In genomic region chr10:99520040-99520803, GRCh38 we compare ENCODE assay signal across 16 cellular contexts. TPM values are rescaled to one million over a fixed set of nuclear protein-coding genes. Genes with fewer than 3 reads are reported as not detected.
DNase-seq lines count a peak whose midpoint lies in the region; ATAC-seq, FAIRE-seq and TF ChIP-seq lines count a peak whose summit lies in the region.
"Had no signal": no experiment of that assay in that cellular context is flagged by ENCODE, and none has a peak within 500 bp of the region (broad histone marks: within the 10 kb centered on the region; RNA-seq: fewer than 3 reads in every experiment).

No MANE protein-coding gene starts in this region.

- DNase-seq in CMK (ENCODE audit: low read depth) (peak; percentile 9), H1 (ENCODE audit: low read depth in 1 of 2, low spot score in 2 of 2) (peak in 1 of 2 experiments; percentile 60), naive B cell (no peak), small intestine (no peak), GM20000 (ENCODE audit: low spot score) (no peak), NAMALWA (ENCODE audit: low spot score) (no peak)
- DNase-seq: activated CD4-positive, alpha-beta memory T cell treated with anti-CD3 and anti-CD28 coated beads, Interleukin-2, amount 10 ng/mL, durations not matched to agents 7 days and 5 days; NCI-H2171; stimulated activated CD4-positive, alpha-beta T cell treated with anti-CD3 and anti-CD28 coated beads, Interleukin-12 subunit alpha, Interleukin-12 subunit beta, amount 100 ng/mL, for 4 hours had no signal

- H3K9ac ChIP-seq in HUES48 (ENCODE audit: low read depth, low read length) (no peak overlapping the region), H1 (replicated peaks in 1 of 4; ENCODE audit: extremely low read depth in 1 of 4, low read depth in 3 of 4, low read length in 3 of 4) (no peak overlapping the region)

- H3K27me3 ChIP-seq in HUES48 (ENCODE audit: control insufficient read depth, insufficient read depth, low read length): peaks cover 98% of the 10 kb centered on the region
- peaks cover 68 to 93% (median 82%) of the 10 kb centered on the region in 4 experiments for H3K27me3 ChIP-seq in H1 (replicated peaks in 1 of 4; ENCODE audit: control insufficient read depth in 3 of 4, extremely low read depth in 1 of 4, insufficient read depth in 3 of 4, low read length in 3 of 4)
- peaks cover 10 to 12% of the 10 kb centered on the region in 2 donors for H3K27me3 ChIP-seq in small intestine (ENCODE audit: control insufficient read depth in 2 of 2, insufficient read depth in 2 of 2, low read length in 2 of 2)

- H3K4ac ChIP-seq in H1 (replicated peaks; ENCODE audit: insufficient read length, low read depth, low read length): no peak overlapping the region

- H3K27ac ChIP-seq in HUES48 (ENCODE audit: low read depth, low read length) (no peak overlapping the region), H1 (ENCODE audit: low read depth, low read length) (no peak overlapping the region), small intestine (ENCODE audit: low read depth in 1 of 2, low read length in 1 of 2) (peak overlapping the region in 1 of 2 donors; percentile 88)

- TF ChIP-seq CTCF in H1 (IDR thresholded peaks at IDR 0.05; ENCODE audit: control extremely low read depth in 1 of 3, insufficient read depth in 1 of 3, low read depth in 1 of 3, low read length in 3 of 3): no peak
- TF ChIP-seq CTCF in GM20000 (IDR thresholded peaks at IDR 0.05; ENCODE audit: extremely low read depth, missing control alignments): no peak

- H3K27me3 Mint-ChIP-seq in naive B cell: peaks cover 63 to 88% (median 81%) of the 10 kb centered on the region in 3 donors

- H3K4me1 Mint-ChIP-seq in naive B cell: peaks cover 7 to 20% (median 8%) of the 10 kb centered on the region in 3 donors
- H3K4me1 Mint-ChIP-seq: activated CD4-positive, alpha-beta memory T cell treated with anti-CD3 and anti-CD28 coated beads, Interleukin-2, amount 10 ng/mL, durations not matched to agents 7 days and 5 days had no signal

- H2AFZ ChIP-seq in H1 (ENCODE audit: low read length): no peak overlapping the region

- ATAC-seq in naive B cell (ENCODE audit: low read depth in 2 of 2) (no peak), HG02759 (IDR thresholded peaks at IDR 0.05; ENCODE audit: unreplicated experiment) (no peak)

- no peak overlapping the region for H4K5ac ChIP-seq in H1 (ENCODE audit: insufficient read length, low read depth, low read length)

- H2BK120ac ChIP-seq in H1 (replicated peaks; ENCODE audit: low read depth, low read length): no peak overlapping the region

- H2BK20ac ChIP-seq in H1 (ENCODE audit: low read length): no peak overlapping the region

- H3K4me1 ChIP-seq in HUES48 (ENCODE audit: control insufficient read depth, insufficient read depth, low read length) (peaks cover 43% of the 10 kb centered on the region), H1 (replicated peaks in 1 of 4; ENCODE audit: control insufficient read depth in 3 of 4, insufficient read depth in 4 of 4, low read length in 3 of 4) (peaks cover 15 to 24% (median 19%) of the 10 kb centered on the region in 4 experiments), small intestine (ENCODE audit: control insufficient read depth in 2 of 2, insufficient read depth in 1 of 2, low read depth in 1 of 2, low read length in 1 of 2) (no peaks in the 10 kb centered on the region)

- no peaks in the 10 kb centered on the region for H3K79me1 ChIP-seq in H1 (ENCODE audit: low read depth, low read length)

- peaks cover 6% of the 10 kb centered on the region; the same call in 1 of the 2 replicates for H3K23me2 ChIP-seq in H1 (ENCODE audit: low read depth, low read length)

- no peaks in the 10 kb centered on the region for H3K79me2 ChIP-seq in H1 (ENCODE audit: control insufficient read depth in 1 of 2, insufficient read depth in 2 of 2, low read length in 2 of 2)

- TF ChIP-seq RAD21 in H1 (IDR thresholded peaks at IDR 0.05 in 1 of 2, conservative IDR thresholded peaks at IDR 0.05 in 1 of 2; ENCODE audit: low read depth in 2 of 2, low read length in 2 of 2): no peak

- H3K36me3 ChIP-seq in HUES48 (ENCODE audit: control insufficient read depth, insufficient read depth, low read length): no peaks in the 10 kb centered on the region
- no peaks in the 10 kb centered on the region for H3K36me3 ChIP-seq in H1 (ENCODE audit: control insufficient read depth in 2 of 4, insufficient read depth in 4 of 4, low read length in 3 of 4)
- no peaks in the 10 kb centered on the region for H3K36me3 ChIP-seq in small intestine (ENCODE audit: control insufficient read depth in 2 of 2, insufficient read depth in 2 of 2, low read length in 2 of 2)

- no peak overlapping the region for H3K23ac ChIP-seq in H1 (ENCODE audit: insufficient read length)

- H3K4me3 ChIP-seq in HUES48 (ENCODE audit: low read depth, low read length): peak overlapping the region; percentile 31; the same call in 1 of the 2 replicates
- H3K4me3 ChIP-seq in H1 (ENCODE audit: extremely low read depth in 1 of 4, insufficient read depth in 2 of 4, low read depth in 3 of 4, low read length in 4 of 4): peak overlapping the region in 2 of 4 experiments; percentile 5 to 44; a peak in 4 of 8 replicates
- H3K4me3 ChIP-seq in small intestine (ENCODE audit: low read depth in 1 of 2, low read length in 2 of 2): no peak overlapping the region
- H3K4me3 ChIP-seq: lung had no signal

- TF ChIP-seq POLR2A in H1 (IDR thresholded peaks at IDR 0.05; ENCODE audit: control extremely low read depth in 1 of 2, low read depth in 2 of 2, low read length in 2 of 2): no peak

- CTCF ChIA-PET in H1 (lab: Charles Lee; ENCODE audit: partially characterized antibody): interaction anchor here (1.0 to 1.8 kb wide), 9 partner anchors 12 to 84 kb away, joined by 3 to 6 read pairs (median 5); no protein-coding TSS in a partner anchor

- H3K36me3 Mint-ChIP-seq in naive B cell: peaks cover 0 to 15% of the 10 kb centered on the region in 2 donors

- H3K4me2 ChIP-seq in H1 (ENCODE audit: insufficient read depth in 1 of 2, low read depth in 2 of 2, low read length in 2 of 2): peak overlapping the region; percentile 53 to 66

- H4K8ac ChIP-seq in H1 (ENCODE audit: extremely low read depth, insufficient read depth, low read length): no peak overlapping the region

- no peak overlapping the region for H2BK15ac ChIP-seq in H1 (ENCODE audit: low read length)

- no peaks in the 10 kb centered on the region for H3K9me3 ChIP-seq in HUES48 (ENCODE audit: control insufficient read depth, insufficient read depth, low read length)
- no peaks in the 10 kb centered on the region for H3K9me3 ChIP-seq in H1 (ENCODE audit: insufficient read depth in 2 of 2, low read depth in 1 of 2, low read length in 1 of 2)
- no peaks in the 10 kb centered on the region for H3K9me3 ChIP-seq in small intestine (ENCODE audit: control insufficient read depth, low read depth)

- H3K56ac ChIP-seq in H1 (replicated peaks; ENCODE audit: insufficient read length, low read depth, low read length): no peak overlapping the region

- POLR2A ChIA-PET in H1 (lab: Charles Lee; ENCODE audit: partially characterized antibody): interaction anchor here (0.7 to 2.2 kb wide), 2 partner anchors 11 to 15 kb away, joined by 3 to 6 read pairs; no protein-coding TSS in a partner anchor

- H2BK5ac ChIP-seq in H1 (ENCODE audit: low read depth, low read length): no peak overlapping the region

- no peak overlapping the region for H2AK5ac ChIP-seq in H1 (ENCODE audit: low read depth, low read length)

- H2BK12ac ChIP-seq in H1 (ENCODE audit: low read depth, low read length): no peak overlapping the region

- no peak for TF ChIP-seq EP300 in H1 (IDR thresholded peaks at IDR 0.05; ENCODE audit: borderline replicate concordance in 1 of 2, low read depth in 2 of 2, low read length in 2 of 2)

- H3K4me3 Mint-ChIP-seq in naive B cell: peak overlapping the region in 5 of 8 donors; percentile 29 to 59 (median 42)
- H3K4me3 Mint-ChIP-seq: activated CD4-positive, alpha-beta memory T cell treated with anti-CD3 and anti-CD28 coated beads, Interleukin-2, amount 10 ng/mL, durations not matched to agents 7 days and 5 days; activated T-helper 1 cell treated with anti-CD3 and anti-CD28 coated beads, Interleukin-12 subunit alpha, Interleukin-12 subunit beta, Interleukin-2, Interleukin-4 antibody, amounts not matched to agents 30 ng/mL and 10 ng/mL and 1 ng/mL, durations not matched to agents 14 hours and 24 hours and 36 hours had no signal

- peaks cover 0 to 6% (median 0%) of the 10 kb centered on the region in 7 donors for H3K9me3 Mint-ChIP-seq in naive B cell
- H3K9me3 Mint-ChIP-seq: activated CD4-positive, alpha-beta memory T cell treated with anti-CD3 and anti-CD28 coated beads, Interleukin-2, amount 10 ng/mL, durations not matched to agents 7 days and 5 days; activated T-helper 1 cell treated with anti-CD3 and anti-CD28 coated beads, Interleukin-12 subunit alpha, Interleukin-12 subunit beta, Interleukin-2, Interleukin-4 antibody, amounts not matched to agents 30 ng/mL and 10 ng/mL and 1 ng/mL, durations not matched to agents 14 hours and 24 hours and 36 hours had no signal

- H4K91ac ChIP-seq in H1 (replicated peaks; ENCODE audit: insufficient read length, low read length): no peak overlapping the region

- no peak overlapping the region for H3K18ac ChIP-seq in H1 (ENCODE audit: extremely low read depth, low read length)

- H4K20me1 ChIP-seq in H1 (replicated peaks in 1 of 2; ENCODE audit: control insufficient read depth in 1 of 2, insufficient read depth in 2 of 2, low read length in 2 of 2): peaks cover 16 to 25% of the 10 kb centered on the region in 2 experiments

- peak overlapping the region in 1 of 6 donors; percentile 69 for H3K27ac Mint-ChIP-seq in naive B cell
- H3K27ac Mint-ChIP-seq: activated CD4-positive, alpha-beta memory T cell treated with anti-CD3 and anti-CD28 coated beads, Interleukin-2, amount 10 ng/mL, durations not matched to agents 7 days and 5 days; activated T-helper 1 cell treated with anti-CD3 and anti-CD28 coated beads, Interleukin-12 subunit alpha, Interleukin-12 subunit beta, Interleukin-2, Interleukin-4 antibody, amounts not matched to agents 30 ng/mL and 10 ng/mL and 1 ng/mL, durations not matched to agents 14 hours and 24 hours and 36 hours had no signal

- WGBS in H1 (ENCODE audit: extremely low coverage in 1 of 2, insufficient coverage in 1 of 2, insufficient read length in 1 of 2, insufficient replicate concordance in 2 of 2, low coverage in 1 of 2, low lambda C conversion rate in 2 of 2, missing lambda C conversion rate in 1 of 2), 2 experiments: 3% methylated on average over 46 of the region's 46 CpGs; no CpG with 5 or more reads in 1 of the 2 experiments
- 3 to 6% (median 3%) methylated on average over 42 to 46 of the region's 46 CpGs for WGBS in small intestine, 3 donors

- FAIRE-seq in H1 (lab: Jason Lieb, UNC) (no peak), small intestine (lab: Jason Lieb, UNC) (no peak)
- FAIRE-seq: colon had no signal

- no peak overlapping the region for H3K14ac ChIP-seq in H1 (ENCODE audit: insufficient read length)

RNA-seq across cellular contexts. Expression of gene NKX2-3, which starts 12.5 kb away (rescaled TPM):
- total RNA-seq in H1 (2021; fragmentation: NEBNext Ultra II Directional; extraction: Animal tissue kit (Norgen Biotek cat#: 25700)): not detected in 2 replicates
- polyA plus RNA-seq in H1 (2011; rRNA removed) (not detected in 2 replicates), naive B cell (ENCODE audit: low read depth in 6 of 6) (not detected), small intestine (10 to 100 TPM in 1 of 3 donors, 1 to 10 TPM in 1, under 1 TPM in 1; 0.67 to 11.9 (median 10.0) TPM)
- not detected for polyA plus RNA-seq in H1 (2011; cell fraction: cytosol; rRNA removed)
- not detected for polyA plus RNA-seq in H1 (2011; cell fraction: nucleus; rRNA removed)
- not detected in 4 replicates for polyA plus RNA-seq in H1 (2012, experiment 1 of 2)
- polyA plus RNA-seq in H1 (2012, experiment 2 of 2): not detected
- polyA plus RNA-seq in H1 (2013, experiment 1 of 2): not detected
- not detected for polyA plus RNA-seq in H1 (2013, experiment 2 of 2)
- not detected in 2 replicates for polyA minus RNA-seq in H1 (2011; rRNA and poly(A)+ RNA removed)
- polyA minus RNA-seq in H1 (2011; cell fraction: cytosol; rRNA and poly(A)+ RNA removed): not detected
- not detected for polyA minus RNA-seq in H1 (2011; cell fraction: nucleus; rRNA and poly(A)+ RNA removed)
- total RNA-seq: activated CD4-positive, alpha-beta memory T cell treated with anti-CD3 and anti-CD28 coated beads, Interleukin-2, amount 10 ng/mL, durations not matched to agents 7 days and 5 days; activated T-helper 1 cell treated with anti-CD3 and anti-CD28 coated beads, Interleukin-12 subunit alpha, Interleukin-12 subunit beta, Interleukin-2, Interleukin-4 antibody, amounts not matched to agents 30 ng/mL and 10 ng/mL and 1 ng/mL, durations not matched to agents 14 hours and 24 hours and 36 hours; lung; MCF 10A; osteoblast had no signal
- polyA plus RNA-seq: lung had no signal
